ENCODE assay signal across 27 cellular contexts in genomic region chr1:18653375-18653774, GRCh38. TPM values are rescaled to one million over a fixed set of nuclear protein-coding genes. Genes with fewer than 3 reads are reported as not detected.
A peak's percentile ranks its signal among the peaks of the same experiment; 100 is the strongest.
DNase-seq lines count a peak whose midpoint lies in the region; ATAC-seq lines count a peak whose summit lies in the region.
"Had no signal": no experiment of that assay in that cellular context is flagged by ENCODE, and none has a peak within 500 bp of the region (broad histone marks: within the 10 kb centered on the region; RNA-seq: fewer than 3 reads in every experiment).

No MANE protein-coding gene starts in this region.

- H3K4me2 ChIP-seq in BLaER1 treated with 17β-estradiol and CSF1 and Interleukin-3, amounts not matched to agents 10 nM and 100 nM: peak overlapping the region; percentile 28 to 85 (median 75); a peak in 21 of 22 replicates
- H3K4me2 ChIP-seq: PC-9 had no signal

- H3K4me3 Mint-ChIP-seq in T-helper 17 cell: peak overlapping the region; percentile 57
- H3K4me3 Mint-ChIP-seq: activated B cell treated with CpG ODN at 0.5 μM for 24 hours, mesothelial cell of epicardium had no signal

- peaks cover 50 to 77% (median 57%) of the 10 kb centered on the region in 11 experiments for H3K27me3 ChIP-seq in BLaER1 treated with 17β-estradiol and CSF1 and Interleukin-3, amounts not matched to agents 10 nM and 100 nM
- H3K27me3 ChIP-seq in iPS-20b (ENCODE audit: insufficient read depth, low read length): peaks cover 99% of the 10 kb centered on the region

- H3K4me1 Mint-ChIP-seq in T-helper 17 cell: peaks cover 10% of the 10 kb centered on the region
- H3K4me1 Mint-ChIP-seq: mesothelial cell of epicardium had no signal

- H4K20me1 ChIP-seq in BLaER1 treated with 17β-estradiol and CSF1 and Interleukin-3, amounts not matched to agents 10 nM and 100 nM: peaks cover 0 to 46% (median 16%) of the 10 kb centered on the region in 11 experiments; a peak in 13 of 22 replicates

- H3K9me3 ChIP-seq in BLaER1 treated with 17β-estradiol and CSF1 and Interleukin-3, amounts not matched to agents 10 nM and 100 nM (replicated peaks in 1 of 11): peaks cover 0 to 5% (median 0%) of the 10 kb centered on the region in 11 experiments; a peak in 2 of 22 replicates
- H3K9me3 ChIP-seq in T-helper 17 cell (ENCODE audit: control insufficient read depth, low read length, poor library complexity, severe bottlenecking) (no peaks in the 10 kb centered on the region), iPS-20b (ENCODE audit: insufficient read depth, low read depth, low read length) (no peaks in the 10 kb centered on the region)
- H3K9me3 ChIP-seq: heart right ventricle, left lung, psoas muscle, transverse colon had no signal

- no peaks in the 10 kb centered on the region for H3K36me3 ChIP-seq in BLaER1 treated with 17β-estradiol and CSF1 and Interleukin-3, amounts not matched to agents 10 nM and 100 nM
- H3K36me3 ChIP-seq in iPS-20b (ENCODE audit: insufficient read depth, low read depth, low read length): no peaks in the 10 kb centered on the region
- H3K36me3 ChIP-seq: heart right ventricle, left lung, transverse colon had no signal

- DNase-seq in CMK (ENCODE audit: low read depth) (peak; percentile 59), T-helper 17 cell (no peak), SK-N-DZ (ENCODE audit: low spot score) (no peak), HuH-7 (ENCODE audit: low spot score) (no peak)
- DNase-seq: activated B cell treated with CpG ODN at 0.5 μM for 24 hours; COR-L47; dorsolateral prefrontal cortex; heart right ventricle; left lung; MM.1S; NCI-H774; PC-9; psoas muscle; SIG-M5; stimulated activated CD4-positive, alpha-beta T cell treated with anti-CD3 and anti-CD28 coated beads, Interleukin-2, amount 100 ng/mL, for 48 hours; stimulated activated naive CD4-positive, alpha-beta T cell treated with Interleukin-2 at 50 U/mL for 16 hours; transverse colon had no signal

- peaks cover 53% of the 10 kb centered on the region for H3K27me3 Mint-ChIP-seq in T-helper 17 cell

- no peak overlapping the region for H3K27ac ChIP-seq in BLaER1 treated with 17β-estradiol and CSF1 and Interleukin-3, amounts not matched to agents 10 nM and 100 nM
- H3K27ac ChIP-seq in iPS-20b (ENCODE audit: low read length): no peak overlapping the region
- H3K27ac ChIP-seq: dorsolateral prefrontal cortex, epithelial cell of prostate, heart right ventricle, left lung, PC-9, psoas muscle, transverse colon had no signal

- no peak overlapping the region for H3K4me3 ChIP-seq in BLaER1 treated with 17β-estradiol and CSF1 and Interleukin-3, amounts not matched to agents 10 nM and 100 nM
- H3K4me3 ChIP-seq in iPS-20b (ENCODE audit: low read length): peak overlapping the region; percentile 13; the same call in 1 of the 2 replicates
- H3K4me3 ChIP-seq: dorsolateral prefrontal cortex, heart right ventricle, left lung, PC-9, psoas muscle, transverse colon had no signal

- no peak overlapping the region for H3K27ac Mint-ChIP-seq in T-helper 17 cell
- H3K27ac Mint-ChIP-seq: activated B cell treated with CpG ODN at 0.5 μM for 24 hours, mesothelial cell of epicardium had no signal

- no peak overlapping the region for H3K9ac ChIP-seq in BLaER1 treated with 17β-estradiol and CSF1 and Interleukin-3, amounts not matched to agents 10 nM and 100 nM
- peak overlapping the region; percentile 1; the same call in 1 of the 2 replicates for H3K9ac ChIP-seq in iPS-20b (ENCODE audit: low read depth, low read length)

- H3K4me1 ChIP-seq in BLaER1 treated with 17β-estradiol and CSF1 and Interleukin-3, amounts not matched to agents 10 nM and 100 nM: peaks cover 19 to 61% (median 55%) of the 10 kb centered on the region in 10 experiments
- H3K4me1 ChIP-seq in iPS-20b (ENCODE audit: insufficient read depth, low read length): peaks cover 68% of the 10 kb centered on the region
- H3K4me1 ChIP-seq: heart right ventricle, left lung, psoas muscle, transverse colon had no signal

- ATAC-seq in T-helper 17 cell (peak; percentile 14), GM21423 (IDR thresholded peaks at IDR 0.05; ENCODE audit: unreplicated experiment) (no peak)
- ATAC-seq: HCT116, heart right ventricle, HepG2, left lung, psoas muscle had no signal

- H3K36me3 Mint-ChIP-seq in T-helper 17 cell (ENCODE audit: low read depth): peaks cover 6% of the 10 kb centered on the region
- H3K36me3 Mint-ChIP-seq: mesothelial cell of epicardium had no signal

RNA-seq across cellular contexts. Expression of gene PAX7, which starts 22.7 kb away (rescaled TPM):
- not detected for total RNA-seq in T-helper 17 cell
- 9.5 and 10.3 TPM in 2 replicates for polyA plus RNA-seq in SK-N-DZ (2014; cell fraction: cytosol; rRNA removed)
- 4.1 and 4.8 TPM in 2 replicates for polyA plus RNA-seq in SK-N-DZ (2014; cell fraction: nucleus; rRNA removed)
- total RNA-seq: activated B cell treated with CpG ODN at 0.5 μM for 24 hours; activated CD8-positive, alpha-beta memory T cell treated with anti-CD3 and anti-CD28 coated beads for 36 hours; cardiac septum; fibroblast of villous mesenchyme; heart right ventricle; HepG2; left lung; mesothelial cell of epicardium; PC-9; transverse colon had no signal
- polyA plus RNA-seq: heart right ventricle, HepG2 had no signal
